Comparison of ENCODE assay signal across 14 cellular contexts in the genomic region with DNA sequence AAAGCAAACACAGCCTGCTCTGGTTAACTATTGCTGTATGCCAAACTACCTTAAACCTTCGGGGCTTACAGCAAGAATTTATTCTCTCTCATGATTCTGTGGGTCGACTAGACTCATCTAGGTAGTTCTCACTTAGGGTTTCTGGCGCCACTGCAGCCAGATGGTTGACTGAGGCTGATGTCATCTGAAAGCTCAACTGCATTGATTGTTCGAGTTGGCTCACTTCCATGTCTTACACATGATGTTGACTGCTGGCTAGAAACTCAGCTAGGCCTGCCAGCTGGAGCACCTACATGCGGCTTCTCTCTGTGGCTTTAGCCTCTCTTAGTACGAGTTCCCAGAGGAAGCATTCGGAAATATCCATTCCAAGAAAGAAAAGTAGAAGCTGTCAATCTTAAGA.
DNase-seq lines count a peak whose midpoint lies in the region; ATAC-seq and TF ChIP-seq lines count a peak whose summit lies in the region.
"Had no signal": no experiment of that assay in that cellular context is flagged by ENCODE, and none has a peak within 500 bp of the region (broad histone marks: within the 10 kb centered on the region; RNA-seq: fewer than 3 reads in every experiment).

No MANE protein-coding gene starts in this region.

- TF ChIP-seq POLR2A in heart left ventricle (IDR thresholded peaks at IDR 0.05): no peak

- TF ChIP-seq CTCF in fibroblast of mammary gland (conservative IDR thresholded peaks at IDR 0.05; ENCODE audit: control insufficient read depth, insufficient read depth, low read depth, low read length): no peak
- TF ChIP-seq CTCF in heart left ventricle (IDR thresholded peaks at IDR 0.05): no peak

- H3K4me3 ChIP-seq in fibroblast of mammary gland (ENCODE audit: control insufficient read depth, low read depth, low read length) (no peak overlapping the region), heart left ventricle (no peak overlapping the region)
- H3K4me3 ChIP-seq: dorsolateral prefrontal cortex, SK-N-MC had no signal

- ATAC-seq in GM19025 (IDR thresholded peaks at IDR 0.05; ENCODE audit: low read depth, unreplicated experiment) (peak; percentile 44), GM21717 (IDR thresholded peaks at IDR 0.05; ENCODE audit: unreplicated experiment) (no peak), heart left ventricle (no peak)

- H3K27ac ChIP-seq in heart left ventricle: no peak overlapping the region
- H3K27ac ChIP-seq: dorsolateral prefrontal cortex, SK-N-MC had no signal

- no peaks in the 10 kb centered on the region for H3K27me3 ChIP-seq in heart left ventricle

- H3K4me1 ChIP-seq in heart left ventricle: no peaks in the 10 kb centered on the region

- peak; percentile 88 for DNase-seq in DMS 273 treated with DMSO at 0.1 percent for 48 hours (lab: John Stamatoyannopoulos, UW)
- DNase-seq in NCI-H524 treated with DMSO at 0.1 percent for 48 hours (lab: John Stamatoyannopoulos, UW): peak; percentile 28
- DNase-seq in fibroblast of mammary gland (ENCODE audit: low read depth): peak; percentile 80
- no peak for DNase-seq in activated CD4-positive, CD25-positive, alpha-beta regulatory T cell treated with anti-CD3 and anti-CD28 coated beads, Interleukin-2, amount 50 U/mL, for 72 hours
- DNase-seq in heart left ventricle: no peak
- no peak for DNase-seq in dedifferentiated amniotic fluid mesenchymal stem cell (ENCODE audit: extremely low spot score)
- DNase-seq: activated B cell treated with CpG ODN at 0.5 μM for 24 hours; activated CD8-positive, alpha-beta memory T cell treated with anti-CD3 and anti-CD28 coated beads, Interleukin-2, amount 50 U/mL, for 48 hours; islet precursor cell; NK-92 treated with Interleukin-12 subunit alpha and Interleukin-12 subunit beta, amount 100 ng/mL, for 24 hours had no signal

- H3K9me3 ChIP-seq in heart left ventricle: no peaks in the 10 kb centered on the region

- WGBS in heart left ventricle, 4 donors: 45 to 73% (median 69%) methylated on average over 7 of the region's 7 CpGs

- intact Hi-C loops in heart left ventricle (cut with DNase I): no loop called here

- no peaks in the 10 kb centered on the region for H3K36me3 ChIP-seq in heart left ventricle

Comparison
In these comparisons a context has a peak if more than half of its experiments do, and no peak if none do; other contexts are left out.
1. DNase-seq: peak in DMS 273 treated with DMSO at 0.1 percent for 48 hours (single experiment), NCI-H524 treated with DMSO at 0.1 percent for 48 hours (single experiment) and fibroblast of mammary gland (single experiment); none in activated CD4-positive, CD25-positive, alpha-beta regulatory T cell treated with anti-CD3 and anti-CD28 coated beads, Interleukin-2, amount 50 U/mL, for 72 hours (single experiment), heart left ventricle (0 of 5) and dedifferentiated amniotic fluid mesenchymal stem cell (single experiment).